19 cellular contexts compared by ENCODE assay signal in genomic region chr19:32197896-32198882, GRCh38.
"Had no signal": no experiment of that assay in that cellular context is flagged by ENCODE, and none has a peak within 500 bp of the region (broad histone marks: within the 10 kb centered on the region; RNA-seq: fewer than 3 reads in every experiment).

No MANE protein-coding gene starts in this region.

- H3K4me3 ChIP-seq: MG63 had no signal

- H3K9me3 ChIP-seq: MG63, SK-N-SH had no signal

- H3K36me3 ChIP-seq: MG63 had no signal

- DNase-seq: Karpas-422, KG1, MG63, NCI-H1092, NCI-H1436, NCI-H187, NCI-H2029, NCI-H2081 treated with DMSO at 0.1 percent for 48 hours, NCI-H2171, NCI-H226, NCI-H446, NCI-H510A, NCI-H524 treated with DMSO at 0.1 percent for 48 hours, NCI-H69, NCI-H774, Right ventricle myocardium superior, RPMI8226, SIG-M5, SK-N-SH had no signal

- H3K9ac ChIP-seq: SK-N-SH had no signal

- H3K27me3 ChIP-seq: MG63 had no signal
